In genomic region chr2:111116843-111117665, GRCh38 we compare ENCODE assay signal across 8 cellular contexts. TPM values are rescaled to one million over a fixed set of nuclear protein-coding genes. Genes with fewer than 3 reads are reported as not detected.
DNase-seq lines count a peak whose midpoint lies in the region; ATAC-seq and TF ChIP-seq lines count a peak whose summit lies in the region.

No MANE protein-coding gene starts in this region.

- peak overlapping the region; percentile 62 for H2BK120ac ChIP-seq in trophoblast cell (ENCODE audit: insufficient read depth, low read length, poor library complexity)

- H4K8ac ChIP-seq in trophoblast cell (ENCODE audit: low read depth, low read length), result peak overlapping the region; percentile 51

- peak overlapping the region; percentile 71 for H4K91ac ChIP-seq in trophoblast cell (ENCODE audit: low read depth, low read length)

- H3K36me3 ChIP-seq in trophoblast cell (ENCODE audit: control insufficient read depth in 1 of 2, insufficient read depth in 2 of 2, low read length in 2 of 2), result peaks cover 0 to 5% of the 10 kb centered on the region in 2 experiments
- no peaks in the 10 kb centered on the region for H3K36me3 ChIP-seq in uterus

- peak overlapping the region; percentile 48 for H2AFZ ChIP-seq in trophoblast cell (ENCODE audit: insufficient read depth, low read length, poor library complexity)

- H3K79me2 ChIP-seq in trophoblast cell (ENCODE audit: control insufficient read depth, insufficient read depth, low read length, poor library complexity), result peaks cover 21% of the 10 kb centered on the region

- H2BK12ac ChIP-seq in trophoblast cell (ENCODE audit: low read length), result peak overlapping the region; percentile 55

- H4K12ac ChIP-seq in trophoblast cell (ENCODE audit: low read depth, low read length), result no peak overlapping the region

- H3K9ac ChIP-seq in trophoblast cell (ENCODE audit: low read length), result no peak overlapping the region

- peak overlapping the region; percentile 47 for H3K14ac ChIP-seq in trophoblast cell (ENCODE audit: low read length)

- H3K79me1 ChIP-seq in trophoblast cell (ENCODE audit: low read length), result peaks cover 39% of the 10 kb centered on the region

- H3K4me3 ChIP-seq in trophoblast cell (ENCODE audit: low read depth, low read length) (peak overlapping the region; percentile 39), uterus (peak overlapping the region; percentile 15 to 34)

- TF ChIP-seq CTCF in GM12872 (IDR thresholded peaks at IDR 0.05; ENCODE audit: insufficient read depth, low read depth, low read length), result peak; percentile 84
- peak; percentile 88 to 92 (median 90) for TF ChIP-seq CTCF in uterus (IDR thresholded peaks at IDR 0.05)

- intact Hi-C loops in left cardiac atrium (cut with DNase I) (loop anchor here in 1 of 2 donors (5.0 kb wide), 1 partner anchor 305 kb away; no protein-coding TSS in a partner anchor), uterus (cut with DNase I; ENCODE audit: low total_unique reads) (no loop called here)

- ATAC-seq in left cardiac atrium (peak; percentile 46 to 62), HG03432 (IDR thresholded peaks at IDR 0.05; ENCODE audit: unreplicated experiment) (no peak)

- peaks cover 13 to 27% of the 10 kb centered on the region in 2 experiments for H3K4me1 ChIP-seq in trophoblast cell (ENCODE audit: control insufficient read depth in 1 of 2, insufficient read depth in 2 of 2, low read length in 2 of 2)
- H3K4me1 ChIP-seq in uterus, result peaks cover 0 to 4% of the 10 kb centered on the region in 2 donors

- H3K18ac ChIP-seq in trophoblast cell (ENCODE audit: low read length), result peak overlapping the region; percentile 23

- DNase-seq in NCI-H1092 treated with DMSO at 0.1 percent for 48 hours (lab: John Stamatoyannopoulos, UW) (peak; percentile 59), SW480 (ENCODE audit: low spot score) (peak; percentile 95), amniotic epithelial cell (ENCODE audit: low read depth) (peak; percentile 64), left cardiac atrium (peak; percentile 74), trophoblast cell (peak; percentile 69 to 83), uterus (peak; percentile 71)

- peak overlapping the region; percentile 95 for H3K4me2 ChIP-seq in trophoblast cell (ENCODE audit: low read length)

- no peak overlapping the region for H3K27ac ChIP-seq in trophoblast cell (ENCODE audit: low read depth, low read length)
- peak overlapping the region in 1 of 2 donors; percentile 13 for H3K27ac ChIP-seq in uterus

- TF ChIP-seq POLR2A in uterus (IDR thresholded peaks at IDR 0.05), result no peak

- H3K27me3 ChIP-seq in trophoblast cell (ENCODE audit: insufficient read depth, low read length) (peaks cover 13% of the 10 kb centered on the region), uterus (no peaks in the 10 kb centered on the region)

- H3K4ac ChIP-seq in trophoblast cell (ENCODE audit: low read depth, low read length), result peak overlapping the region; percentile 29

- H2AK5ac ChIP-seq in trophoblast cell (ENCODE audit: low read length), result no peak overlapping the region

- H3K9me3 ChIP-seq in trophoblast cell (ENCODE audit: insufficient read depth, low read depth, low read length) (no peaks in the 10 kb centered on the region), uterus (no peaks in the 10 kb centered on the region)

- no peak overlapping the region for H3K23ac ChIP-seq in trophoblast cell (ENCODE audit: low read length)

- no peak overlapping the region for H2BK5ac ChIP-seq in trophoblast cell (ENCODE audit: low read depth, low read length, poor library complexity)

- WGBS in trophoblast cell (ENCODE audit: extremely low coverage, insufficient coverage, insufficient read length), result no CpG with 5 or more reads among the region's 33 CpGs

RNA-seq across cellular contexts. Expression of gene BCL2L11, which starts 3.7 kb away (rescaled TPM):
- 1 to 10 TPM; 4.6 to 9.2 TPM for total RNA-seq in left cardiac atrium
- 29.4 and 31.9 TPM in 2 replicates for polyA plus RNA-seq in trophoblast cell (2013)
- 10 to 100 TPM in 3 of 4 donors, 1 to 10 TPM in 1; 2.0 to 21.8 (median 15.4) TPM for total RNA-seq in uterus
